9 cellular contexts compared by ENCODE assay signal in the genomic region with DNA sequence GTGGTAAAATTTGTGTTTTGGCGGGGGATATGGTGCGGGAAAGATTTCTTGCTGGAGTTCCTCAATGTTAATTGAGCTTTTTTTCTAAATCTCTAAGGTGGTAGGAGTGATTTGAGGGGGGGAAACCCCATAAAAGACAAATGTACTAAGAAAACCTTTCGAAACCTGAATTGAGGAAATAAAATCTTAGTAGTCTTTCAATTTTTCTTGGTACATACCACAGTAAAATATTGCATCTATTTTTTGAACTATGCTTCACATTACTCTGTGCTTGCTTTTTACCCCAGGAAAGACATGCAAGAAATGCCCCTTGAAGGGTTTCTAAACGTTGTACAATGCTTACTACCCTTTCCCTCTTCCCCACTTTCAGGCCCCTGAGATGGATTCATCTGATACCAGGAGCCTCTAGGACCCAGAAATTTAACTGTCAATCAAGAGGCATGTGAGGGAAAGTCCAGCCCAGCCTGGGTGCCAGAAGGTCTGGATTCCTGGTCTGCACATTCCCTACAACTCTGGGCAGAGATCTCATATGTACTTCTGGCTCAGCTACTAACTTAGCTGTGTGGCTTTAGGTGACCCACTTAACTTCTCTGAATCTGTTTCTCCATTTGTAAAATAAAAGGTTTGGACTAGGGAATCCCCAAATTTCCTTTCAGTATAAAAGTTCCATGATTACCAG. TPM values are rescaled to one million over a fixed set of nuclear protein-coding genes. Genes with fewer than 3 reads are reported as not detected.
DNase-seq lines count a peak whose midpoint lies in the region; ATAC-seq, FAIRE-seq and TF ChIP-seq lines count a peak whose summit lies in the region.
"Had no signal": no experiment of that assay in that cellular context is flagged by ENCODE, and none has a peak within 500 bp of the region (broad histone marks: within the 10 kb centered on the region; RNA-seq: fewer than 3 reads in every experiment).

No MANE protein-coding gene starts in this region.

- no peak overlapping the region for H2BK120ac ChIP-seq in neuronal stem cell (ENCODE audit: low read depth, low read length)

- H2AFZ ChIP-seq in astrocyte (ENCODE audit: low read depth, low read length) (no peak overlapping the region), neuronal stem cell (ENCODE audit: low read length) (peak overlapping the region; percentile 65)

- H3K14ac ChIP-seq in neuronal stem cell (ENCODE audit: low read length) = no peak overlapping the region

- H4K8ac ChIP-seq in neuronal stem cell (ENCODE audit: low read depth, low read length) = no peak overlapping the region

- no peak overlapping the region for H3K18ac ChIP-seq in neuronal stem cell (ENCODE audit: low read length)

- H3K9ac ChIP-seq in astrocyte (ENCODE audit: low read length) (no peak overlapping the region), neuronal stem cell (ENCODE audit: low read depth, low read length, poor library complexity) (no peak overlapping the region)

- H3K4me2 ChIP-seq in astrocyte (ENCODE audit: low read length) = peak overlapping the region; percentile 40
- H3K4me2 ChIP-seq in neuronal stem cell (ENCODE audit: insufficient read depth, low read length, poor library complexity, severe bottlenecking) = no peak overlapping the region

- H3K36me3 Mint-ChIP-seq in astrocyte (ENCODE audit: low read depth, unreplicated experiment) = no peaks in the 10 kb centered on the region

- DNase-seq in ELF-1 (ENCODE audit: low read depth, low spot score) (peak; percentile 38), astrocyte (ENCODE audit: low read depth) (no peak), neuronal stem cell (ENCODE audit: low spot score) (no peak), NCI-H2107 (lab: John Stamatoyannopoulos, UW) (no peak), SHP77 (lab: John Stamatoyannopoulos, UW) (no peak), HUDEP-2 (lab: John Stamatoyannopoulos, UW; ENCODE audit: unreplicated experiment in 76 of 76) (no peak), RCC 7860 (ENCODE audit: low spot score) (no peak)
- DNase-seq: tibial artery had no signal

- H3K79me2 ChIP-seq in astrocyte (ENCODE audit: insufficient read depth, low read length) = no peaks in the 10 kb centered on the region

- no peak overlapping the region for H3K4ac ChIP-seq in neuronal stem cell (ENCODE audit: low read length)

- no peak overlapping the region for H2BK12ac ChIP-seq in neuronal stem cell (ENCODE audit: low read length)

- no peaks in the 10 kb centered on the region for H3K27me3 ChIP-seq in astrocyte (ENCODE audit: insufficient read depth, low read length)
- no peaks in the 10 kb centered on the region for H3K27me3 ChIP-seq in neuronal stem cell (ENCODE audit: control insufficient read depth in 3 of 3, insufficient read depth in 3 of 3, low read depth in 1 of 3, low read length in 3 of 3)
- H3K27me3 ChIP-seq: tibial artery had no signal

- H3K9me3 ChIP-seq in astrocyte (ENCODE audit: insufficient read depth, low read depth, low read length) (no peaks in the 10 kb centered on the region), neuronal stem cell (replicated peaks in 1 of 2; ENCODE audit: control insufficient read depth in 2 of 2, insufficient read depth in 1 of 2, low read depth in 1 of 2, low read length in 2 of 2) (no peaks in the 10 kb centered on the region)
- H3K9me3 ChIP-seq: tibial artery had no signal

- H2BK5ac ChIP-seq in neuronal stem cell (ENCODE audit: low read length) = no peak overlapping the region

- H3K4me3 ChIP-seq in astrocyte (ENCODE audit: insufficient read depth, low read depth, low read length) = no peak overlapping the region
- H3K4me3 ChIP-seq in neuronal stem cell (ENCODE audit: low read length in 2 of 2) = no peak overlapping the region
- H3K4me3 ChIP-seq: tibial artery had no signal

- H3K27me3 Mint-ChIP-seq in astrocyte (ENCODE audit: low read depth, unreplicated experiment) = no peaks in the 10 kb centered on the region

- no peak overlapping the region for H3K4me3 Mint-ChIP-seq in astrocyte (ENCODE audit: unreplicated experiment)

- WGBS in neuronal stem cell (ENCODE audit: extremely low coverage in 2 of 2, insufficient read length in 2 of 2, insufficient replicate concordance in 1 of 2), 2 donors = 100% methylated on average over 2 of the region's 4 CpGs; no CpG with 5 or more reads in 1 of the 2 donors

- H2BK15ac ChIP-seq in neuronal stem cell (ENCODE audit: low read length) = no peak overlapping the region

- peak overlapping the region; percentile 34 for H3K27ac Mint-ChIP-seq in astrocyte (ENCODE audit: unreplicated experiment)

- H4K20me1 ChIP-seq in astrocyte (ENCODE audit: insufficient read depth, low read length) = no peaks in the 10 kb centered on the region

- no peak for TF ChIP-seq CTCF in astrocyte (IDR thresholded peaks at IDR 0.05; ENCODE audit: insufficient read depth, low read depth, low read length)

- peak; percentile 22 for ATAC-seq in HG03060 (IDR thresholded peaks at IDR 0.05; ENCODE audit: low read depth, unreplicated experiment)

- H3K36me3 ChIP-seq in astrocyte (ENCODE audit: insufficient read depth, low read length) = no peaks in the 10 kb centered on the region
- no peaks in the 10 kb centered on the region for H3K36me3 ChIP-seq in neuronal stem cell (replicated peaks in 1 of 2; ENCODE audit: control insufficient read depth in 2 of 2, insufficient read depth in 2 of 2, low read length in 2 of 2)
- H3K36me3 ChIP-seq: tibial artery had no signal

- no peak overlapping the region for H2AK5ac ChIP-seq in neuronal stem cell (ENCODE audit: low read depth, low read length)

- H3K79me1 ChIP-seq in neuronal stem cell (ENCODE audit: low read depth, low read length) = no peaks in the 10 kb centered on the region

- H3K27ac ChIP-seq in astrocyte (ENCODE audit: low read depth, low read length) (no peak overlapping the region), neuronal stem cell (replicated peaks; ENCODE audit: low read length) (no peak overlapping the region)

- H4K91ac ChIP-seq in neuronal stem cell (ENCODE audit: low read depth, low read length, poor library complexity) = no peak overlapping the region

- no peaks in the 10 kb centered on the region for H3K9me3 Mint-ChIP-seq in astrocyte (ENCODE audit: unreplicated experiment)

- FAIRE-seq in astrocyte (lab: Jason Lieb, UNC) (no peak), RCC 7860 (lab: Jason Lieb, UNC) (no peak)

- H3K23ac ChIP-seq in neuronal stem cell (ENCODE audit: low read depth, low read length, poor library complexity) = no peak overlapping the region

- peaks cover 8% of the 10 kb centered on the region for H3K4me1 ChIP-seq in astrocyte (ENCODE audit: insufficient read depth, low read length)
- peaks cover 19 to 21% of the 10 kb centered on the region in 2 donors for H3K4me1 ChIP-seq in neuronal stem cell (ENCODE audit: control insufficient read depth in 2 of 2, insufficient read depth in 1 of 2, low read depth in 1 of 2, low read length in 2 of 2)

- peaks cover 27% of the 10 kb centered on the region for H3K4me1 Mint-ChIP-seq in astrocyte (ENCODE audit: low read depth, unreplicated experiment)

RNA-seq across cellular contexts. Expression of gene PDCD4, which starts 5.8 kb away (rescaled TPM):
- total RNA-seq in astrocyte = 79.9 and 84.2 TPM in 2 replicates
- polyA plus RNA-seq in neuronal stem cell (2013, experiment 1 of 2) = 86.5 TPM
- polyA plus RNA-seq in neuronal stem cell (2013, experiment 2 of 2) = 87.2 TPM

RNA-seq across cellular contexts. Expression of gene BBIP1, which starts 53.0 kb away (rescaled TPM):
- 24.1 and 26.3 TPM in 2 replicates for total RNA-seq in astrocyte
- polyA plus RNA-seq in neuronal stem cell (2013, experiment 1 of 2) = 59.5 TPM
- polyA plus RNA-seq in neuronal stem cell (2013, experiment 2 of 2) = 59.1 TPM

RNA-seq across cellular contexts. Expression of gene SHOC2, which starts 53.5 kb away (rescaled TPM):
- 80.7 and 82.0 TPM in 2 replicates for total RNA-seq in astrocyte
- 31.4 TPM for polyA plus RNA-seq in neuronal stem cell (2013, experiment 1 of 2)
- polyA plus RNA-seq in neuronal stem cell (2013, experiment 2 of 2) = 30.5 TPM
